19 cellular contexts compared by ENCODE assay signal in genomic region chr5:179355976-179356968, GRCh38. TPM values are rescaled to one million over a fixed set of nuclear protein-coding genes. Genes with fewer than 3 reads are reported as not detected.
DNase-seq lines count a peak whose midpoint lies in the region; ATAC-seq and TF ChIP-seq lines count a peak whose summit lies in the region.
"Had no signal": no experiment of that assay in that cellular context is flagged by ENCODE, and none has a peak within 500 bp of the region (broad histone marks: within the 10 kb centered on the region; RNA-seq: fewer than 3 reads in every experiment).

No MANE protein-coding gene starts in this region.

- no peaks in the 10 kb centered on the region for H3K36me3 Mint-ChIP-seq in activated naive CD4-positive, alpha-beta T cell treated with anti-CD3 and anti-CD28 coated beads, Interleukin-2, amount 10 ng/mL, durations not matched to agents 7 days and 5 days
- H3K36me3 Mint-ChIP-seq: brain had no signal

- no peak overlapping the region for H3K27ac Mint-ChIP-seq in activated naive CD4-positive, alpha-beta T cell treated with anti-CD3 and anti-CD28 coated beads, Interleukin-2, amount 10 ng/mL, durations not matched to agents 7 days and 5 days
- H3K27ac Mint-ChIP-seq: activated CD8-positive, alpha-beta T cell treated with anti-CD3 and anti-CD28 coated beads, Interleukin-2, amount 10 ng/mL, durations not matched to agents 7 days and 5 days; activated T-helper 2 cell treated with anti-CD3 and anti-CD28 coated beads, Interferon-gamma antibody, Interleukin-2, Interleukin-4, amounts not matched to agents 10 μg/mL and 5 μg/mL and 100 μg/mL, durations not matched to agents 14 hours and 24 hours and 36 hours; endodermal cell had no signal

- DNase-seq in AG20443 (ENCODE audit: low spot score) (peak; percentile 42), adipocyte (ENCODE audit: low read depth) (peak; percentile 98), sciatic nerve (ENCODE audit: low spot score) (no peak), NCI-H2029 (lab: John Stamatoyannopoulos, UW) (no peak), NCI-H82 (lab: John Stamatoyannopoulos, UW) (no peak)
- no peak for DNase-seq in activated naive CD4-positive, alpha-beta T cell treated with anti-CD3 and anti-CD28 coated beads, Interleukin-2, amount 10 ng/mL, durations not matched to agents 7 days and 5 days
- DNase-seq: activated CD8-positive, alpha-beta T cell treated with anti-CD3 and anti-CD28 coated beads, Interleukin-2, amount 10 ng/mL, durations not matched to agents 7 days and 5 days; endodermal cell; heart right ventricle; NCI-H1417; NCI-H524; T-helper 9 cell had no signal

- no peak for TF ChIP-seq EP300 in gastroesophageal sphincter (IDR thresholded peaks at IDR 0.05)

- peak overlapping the region; percentile 24 for H3K4me3 ChIP-seq in adipocyte (ENCODE audit: low read length)
- no peak overlapping the region for H3K4me3 ChIP-seq in gastroesophageal sphincter
- H3K4me3 ChIP-seq: heart right ventricle, tibial artery had no signal

- peak; percentile 89 for ATAC-seq in gastroesophageal sphincter
- ATAC-seq in sciatic nerve: peak; percentile 77
- ATAC-seq in HG03432 (IDR thresholded peaks at IDR 0.05; ENCODE audit: unreplicated experiment): no peak
- ATAC-seq: activated CD8-positive, alpha-beta T cell treated with anti-CD3 and anti-CD28 coated beads, Interleukin-2, amount 10 ng/mL, durations not matched to agents 7 days and 5 days had no signal

- intact Hi-C loops in sciatic nerve (cut with DNase I): no loop called here

- H3K36me3 ChIP-seq in adipocyte (ENCODE audit: control insufficient read depth, insufficient read depth, low read length, severe bottlenecking): no peaks in the 10 kb centered on the region
- H3K36me3 ChIP-seq in gastroesophageal sphincter: no peaks in the 10 kb centered on the region
- H3K36me3 ChIP-seq: heart right ventricle, neutrophil, tibial artery had no signal

- H3K27ac ChIP-seq in gastroesophageal sphincter: peak overlapping the region in 3 of 4 donors; percentile 68 to 73 (median 69)
- H3K27ac ChIP-seq: neutrophil, RWPE1 had no signal

- CTCF ChIA-PET in activated naive CD4-positive, alpha-beta T cell treated with anti-CD3 and anti-CD28 coated beads, Interleukin-2, amount 10 ng/mL, durations not matched to agents 7 days and 5 days (lab: Charles Lee): no interaction called here

- WGBS in gastroesophageal sphincter (ENCODE audit: low coverage in 1 of 2), 2 donors: 46 to 84% methylated on average over 5 of the region's 11 CpGs

- no peak for TF ChIP-seq CTCF in gastroesophageal sphincter (IDR thresholded peaks at IDR 0.05)

- H3K4me1 ChIP-seq in adipocyte (ENCODE audit: control insufficient read depth, insufficient read depth, low read length): peaks cover 42% of the 10 kb centered on the region
- peaks cover 0 to 21% (median 8%) of the 10 kb centered on the region in 3 donors for H3K4me1 ChIP-seq in gastroesophageal sphincter

- H3K4me1 Mint-ChIP-seq in activated naive CD4-positive, alpha-beta T cell treated with anti-CD3 and anti-CD28 coated beads, Interleukin-2, amount 10 ng/mL, durations not matched to agents 7 days and 5 days: no peaks in the 10 kb centered on the region
- H3K4me1 Mint-ChIP-seq: brain had no signal

- H3K9me3 ChIP-seq in adipocyte (ENCODE audit: control insufficient read depth, low read length) (peaks cover 4% of the 10 kb centered on the region), gastroesophageal sphincter (peaks cover 0 to 5% (median 0%) of the 10 kb centered on the region in 3 donors)
- H3K9me3 ChIP-seq: neutrophil had no signal

- peak overlapping the region; percentile 74 for H3K9ac ChIP-seq in adipocyte (ENCODE audit: low read length)

- no peak for TF ChIP-seq POLR2A in gastroesophageal sphincter (IDR thresholded peaks at IDR 0.05)

- no peaks in the 10 kb centered on the region for H3K9me3 Mint-ChIP-seq in activated naive CD4-positive, alpha-beta T cell treated with anti-CD3 and anti-CD28 coated beads, Interleukin-2, amount 10 ng/mL, durations not matched to agents 7 days and 5 days
- H3K9me3 Mint-ChIP-seq: activated T-helper 2 cell treated with anti-CD3 and anti-CD28 coated beads, Interferon-gamma antibody, Interleukin-2, Interleukin-4, amounts not matched to agents 10 μg/mL and 5 μg/mL and 100 μg/mL, durations not matched to agents 14 hours and 24 hours and 36 hours; endodermal cell had no signal

- no peaks in the 10 kb centered on the region for H3K27me3 Mint-ChIP-seq in activated naive CD4-positive, alpha-beta T cell treated with anti-CD3 and anti-CD28 coated beads, Interleukin-2, amount 10 ng/mL, durations not matched to agents 7 days and 5 days

- H3K27me3 ChIP-seq in adipocyte (replicated peaks; ENCODE audit: control insufficient read depth, insufficient read depth, low read length): no peaks in the 10 kb centered on the region
- H3K27me3 ChIP-seq in gastroesophageal sphincter: peaks cover under 1% of the 10 kb centered on the region

- H3K4me3 Mint-ChIP-seq in activated naive CD4-positive, alpha-beta T cell treated with anti-CD3 and anti-CD28 coated beads, Interleukin-2, amount 10 ng/mL, durations not matched to agents 7 days and 5 days: no peak overlapping the region
- H3K4me3 Mint-ChIP-seq: activated CD8-positive, alpha-beta T cell treated with anti-CD3 and anti-CD28 coated beads, Interleukin-2, amount 10 ng/mL, durations not matched to agents 7 days and 5 days; brain; endodermal cell had no signal

RNA-seq across cellular contexts. Expression of gene ADAMTS2, which starts 11.0 kb away (rescaled TPM):
- 10 to 100 TPM; 14.8 to 24.8 (median 22.6) TPM for total RNA-seq in gastroesophageal sphincter
- total RNA-seq in sciatic nerve: 25.3 TPM
- total RNA-seq: activated CD8-positive, alpha-beta T cell treated with anti-CD3 and anti-CD28 coated beads, Interleukin-2, amount 10 ng/mL, durations not matched to agents 7 days and 5 days; activated T-helper 2 cell treated with anti-CD3 and anti-CD28 coated beads, Interferon-gamma antibody, Interleukin-2, Interleukin-4, amounts not matched to agents 10 μg/mL and 5 μg/mL and 100 μg/mL, durations not matched to agents 14 hours and 24 hours and 36 hours had no signal

Comparison
In these comparisons a context has a peak if more than half of its experiments do, and no peak if none do; other contexts are left out.
1. DNase-seq: peak in AG20443 (single experiment) and adipocyte (single experiment); none in sciatic nerve (single experiment), NCI-H2029 (single experiment), NCI-H82 (single experiment) and activated naive CD4-positive, alpha-beta T cell treated with anti-CD3 and anti-CD28 coated beads, Interleukin-2, amount 10 ng/mL, durations not matched to agents 7 days and 5 days (single experiment).